In genomic region chr1:220391426-220391825, GRCh38 we compare ENCODE assay signal across 21 cellular contexts.
"Had no signal": no experiment of that assay in that cellular context is flagged by ENCODE, and none has a peak within 500 bp of the region (broad histone marks: within the 10 kb centered on the region; RNA-seq: fewer than 3 reads in every experiment).

No MANE protein-coding gene starts in this region.

- H3K4me1 Mint-ChIP-seq: activated CD8-positive, alpha-beta memory T cell treated with anti-CD3 and anti-CD28 coated beads, Interleukin-2, amount 10 ng/mL, durations not matched to agents 7 days and 5 days; activated naive CD4-positive, alpha-beta T cell treated with anti-CD3 and anti-CD28 coated beads, Interleukin-2, amount 50 U/mL, for 24 hours; memory B cell; natural killer cell had no signal

- H3K27me3 ChIP-seq: spleen had no signal

- H3K4me3 ChIP-seq: prostate gland, spleen had no signal

- H3K27ac Mint-ChIP-seq: activated CD8-positive, alpha-beta memory T cell treated with anti-CD3 and anti-CD28 coated beads, Interleukin-2, amount 10 ng/mL, durations not matched to agents 7 days and 5 days; activated naive CD4-positive, alpha-beta T cell treated with anti-CD3 and anti-CD28 coated beads, Interleukin-2, amount 50 U/mL, for 24 hours; activated T-cell treated with anti-CD3 and anti-CD28 coated beads, Interleukin-2, amount 50 U/mL, for 24 hours; endodermal cell; memory B cell; natural killer cell had no signal

- ATAC-seq: activated CD8-positive, alpha-beta memory T cell treated with anti-CD3 and anti-CD28 coated beads, Interleukin-2, amount 10 ng/mL, durations not matched to agents 7 days and 5 days; left lobe of liver; natural killer cell; sciatic nerve had no signal

- H3K4me3 Mint-ChIP-seq: activated CD8-positive, alpha-beta memory T cell treated with anti-CD3 and anti-CD28 coated beads, Interleukin-2, amount 10 ng/mL, durations not matched to agents 7 days and 5 days; activated naive CD4-positive, alpha-beta T cell treated with anti-CD3 and anti-CD28 coated beads, Interleukin-2, amount 50 U/mL, for 24 hours; activated T-cell treated with anti-CD3 and anti-CD28 coated beads, Interleukin-2, amount 50 U/mL, for 24 hours; endodermal cell; memory B cell; natural killer cell had no signal

- H3K36me3 Mint-ChIP-seq: activated CD8-positive, alpha-beta memory T cell treated with anti-CD3 and anti-CD28 coated beads, Interleukin-2, amount 10 ng/mL, durations not matched to agents 7 days and 5 days; activated naive CD4-positive, alpha-beta T cell treated with anti-CD3 and anti-CD28 coated beads, Interleukin-2, amount 50 U/mL, for 24 hours; memory B cell; natural killer cell had no signal

- H3K27ac ChIP-seq: prostate gland, spleen had no signal

- H3K9me3 Mint-ChIP-seq: activated naive CD4-positive, alpha-beta T cell treated with anti-CD3 and anti-CD28 coated beads, Interleukin-2, amount 50 U/mL, for 24 hours; activated T-cell treated with anti-CD3 and anti-CD28 coated beads, Interleukin-2, amount 50 U/mL, for 24 hours; endodermal cell; memory B cell had no signal

- DNase-seq: activated CD4-positive, alpha-beta T cell treated with anti-CD3 and anti-CD28 coated beads for 1 hour; activated CD4-positive, alpha-beta T cell treated with anti-CD3 and anti-CD28 coated beads, Interleukin-2, amount 50 U/mL, for 48 hours; activated CD8-positive, alpha-beta memory T cell treated with anti-CD3 and anti-CD28 coated beads, Interleukin-2, amount 10 ng/mL, durations not matched to agents 7 days and 5 days; activated effector memory CD4-positive, alpha-beta T cell treated with Interleukin-2 at 50 U/mL for 16 hours; activated T-cell treated with anti-CD3 and anti-CD28 coated beads, Interleukin-2, amount 50 U/mL, for 24 hours; cerebellar nuclear complex; dermis blood vessel endothelial cell; endodermal cell; glutamatergic neuron; natural killer cell; nucleus accumbens; spleen; stimulated activated CD4-positive, alpha-beta T cell treated with anti-CD3 and anti-CD28 coated beads, Interleukin-1b, Interleukin-23, amount 100 ng/mL, for 48 hours; stimulated activated naive CD4-positive, alpha-beta T cell; T-helper 9 cell; trophoblast cell had no signal

- H3K4me1 ChIP-seq: prostate gland, spleen had no signal

- H3K9me3 ChIP-seq: prostate gland, spleen had no signal

- H3K36me3 ChIP-seq: prostate gland, spleen had no signal
